In genomic region chr1:224029286-224030025, GRCh38 we compare ENCODE assay signal across 8 cellular contexts.
A peak's percentile ranks its signal among the peaks of the same experiment; 100 is the strongest.
DNase-seq lines count a peak whose midpoint lies in the region; ATAC-seq and TF ChIP-seq lines count a peak whose summit lies in the region.
"Not testable (repeated sequence)": the region's sequence is repeated elsewhere in the genome, so short reads cannot be mapped to it uniquely, and the experiment has no call there.

No MANE protein-coding gene starts in this region.

- not testable (repeated sequence) for H3K4me1 ChIP-seq in mucosa of descending colon (ENCODE audit: low read depth)

- DNase-seq in DMS 273 (lab: John Stamatoyannopoulos, UW; ENCODE audit: unreplicated experiment) (peak; percentile 36), amniotic epithelial cell (ENCODE audit: low read depth) (peak; percentile 41)
- not testable (repeated sequence) for DNase-seq in mucosa of descending colon

- intact Hi-C loops in mucosa of descending colon (cut with DNase I, micrococcal nuclease): not testable (repeated sequence)

- peak; percentile 87 for ATAC-seq in GM18909 (IDR thresholded peaks at IDR 0.05; ENCODE audit: poor library complexity, unreplicated experiment)
- peak; percentile 86 for ATAC-seq in GM21423 (IDR thresholded peaks at IDR 0.05; ENCODE audit: unreplicated experiment)
- ATAC-seq in HG02642 (IDR thresholded peaks at IDR 0.05; ENCODE audit: poor library complexity, unreplicated experiment): peak; percentile 92
- peak; percentile 86 for ATAC-seq in HG03095 (IDR thresholded peaks at IDR 0.05; ENCODE audit: unreplicated experiment)
- peak; percentile 58 for ATAC-seq in HG03521 (IDR thresholded peaks at IDR 0.05; ENCODE audit: unreplicated experiment)
- peak; percentile 18 for ATAC-seq in mucosa of descending colon

- H3K9me3 ChIP-seq in mucosa of descending colon: not testable (repeated sequence)

- not testable (repeated sequence) for H3K4me3 ChIP-seq in mucosa of descending colon

- not testable (repeated sequence) for H3K36me3 ChIP-seq in mucosa of descending colon (ENCODE audit: low read depth)

- TF ChIP-seq CTCF in mucosa of descending colon (IDR thresholded peaks at IDR 0.05): not testable (repeated sequence)

Comparison
In these comparisons a context has a peak if more than half of its experiments do, and no peak if none do; other contexts are left out.
1. ATAC-seq: peak in every context shown above with its lines; median percentile 92 in HG02642; 87 in GM18909; 86 in GM21423; 86 in HG03095; 58 in HG03521; 18 in mucosa of descending colon.